Comparison of ENCODE assay signal across 15 cellular contexts in genomic region chr16:22117666-22118065, GRCh38. TPM values are rescaled to one million over a fixed set of nuclear protein-coding genes. Genes with fewer than 3 reads are reported as not detected.
"Had no signal": no experiment of that assay in that cellular context is flagged by ENCODE, and none has a peak within 500 bp of the region (broad histone marks: within the 10 kb centered on the region; RNA-seq: fewer than 3 reads in every experiment).

No MANE protein-coding gene starts in this region.

- H3K4me3 ChIP-seq: esophagus squamous epithelium, smooth muscle cell, suprapubic skin, upper lobe of right lung had no signal

- H3K36me3 ChIP-seq: esophagus squamous epithelium, suprapubic skin, upper lobe of right lung had no signal

- H3K27ac ChIP-seq: esophagus squamous epithelium, suprapubic skin, upper lobe of right lung had no signal

- H3K4me2 ChIP-seq: smooth muscle cell had no signal

- DNase-seq: activated naive CD4-positive, alpha-beta T cell treated with anti-CD3 and anti-CD28 coated beads, Interleukin-2, amount 10 ng/mL, durations not matched to agents 7 days and 5 days; caudate nucleus; esophagus squamous epithelium; right cardiac atrium; T-helper 1 cell; T1000; upper lobe of right lung had no signal

- H3K27me3 ChIP-seq: esophagus squamous epithelium, suprapubic skin, upper lobe of right lung had no signal

- H3K9me3 ChIP-seq: esophagus squamous epithelium, suprapubic skin, upper lobe of right lung had no signal

RNA-seq across cellular contexts. Expression of gene VWA3A, which starts 25.3 kb away (rescaled TPM):
- total RNA-seq: esophagus squamous epithelium, smooth muscle cell had no signal
- polyA plus RNA-seq: smooth muscle cell had no signal

RNA-seq across cellular contexts. Expression of gene SDR42E2, which starts 44.6 kb away (rescaled TPM):
- total RNA-seq: activated CD8-positive, alpha-beta memory T cell treated with anti-CD3 and anti-CD28 coated beads for 36 hours; esophagus squamous epithelium; fibroblast of villous mesenchyme; lower leg skin; mesenteric fat pad; omental fat pad; progenitor cell of endocrine pancreas; smooth muscle cell; suprapubic skin had no signal
- polyA plus RNA-seq: right cardiac atrium had no signal
